In genomic region chr11:16992846-16993245, GRCh38 we compare ENCODE assay signal across 20 cellular contexts. TPM values are rescaled to one million over a fixed set of nuclear protein-coding genes. Genes with fewer than 3 reads are reported as not detected.
DNase-seq lines count a peak whose midpoint lies in the region; ATAC-seq and TF ChIP-seq lines count a peak whose summit lies in the region.
"Had no signal": no experiment of that assay in that cellular context is flagged by ENCODE, and none has a peak within 500 bp of the region (broad histone marks: within the 10 kb centered on the region; RNA-seq: fewer than 3 reads in every experiment).

No MANE protein-coding gene starts in this region.

- no peak overlapping the region for H3K9ac ChIP-seq in parathyroid adenoma
- H3K9ac ChIP-seq: BLaER1 had no signal

- no peak for TF ChIP-seq CTCF in right atrium auricular region (IDR thresholded peaks at IDR 0.05)
- no peak for TF ChIP-seq CTCF in left lung (IDR thresholded peaks at IDR 0.05)
- no peak for TF ChIP-seq CTCF in parathyroid adenoma (IDR thresholded peaks at IDR 0.05)
- no peak for TF ChIP-seq CTCF in right lobe of liver (IDR thresholded peaks at IDR 0.05)

- no peak overlapping the region for H3K4me2 ChIP-seq in parathyroid adenoma (ENCODE audit: low read length)
- H3K4me2 ChIP-seq: BLaER1 had no signal

- H3K27me3 ChIP-seq in right cardiac atrium (ENCODE audit: control insufficient read depth, insufficient read depth) (no peaks in the 10 kb centered on the region), right atrium auricular region (no peaks in the 10 kb centered on the region), left lung (no peaks in the 10 kb centered on the region), parathyroid adenoma (ENCODE audit: control insufficient read depth, insufficient read depth, low read length) (no peaks in the 10 kb centered on the region), right lobe of liver (no peaks in the 10 kb centered on the region)
- H3K27me3 ChIP-seq: BLaER1, SJCRH30 had no signal

- WGBS in right cardiac atrium = 70% methylated on average over 3 of the region's 3 CpGs
- whole genome bisulfite sequencing in right lobe of liver (ENCODE audit: insufficient coverage, low coverage, low lambda C conversion rate, missing lambda C conversion rate) = 43% methylated on average over 3 of the region's 3 CpGs

- H3K4me3 ChIP-seq in right cardiac atrium (ENCODE audit: low read length) (no peak overlapping the region), right atrium auricular region (no peak overlapping the region), left lung (no peak overlapping the region), parathyroid adenoma (ENCODE audit: low read depth, low read length) (no peak overlapping the region), right lobe of liver (no peak overlapping the region)
- H3K4me3 ChIP-seq: BLaER1, K562, SJCRH30 had no signal

- H2AFZ ChIP-seq in parathyroid adenoma = no peak overlapping the region

- DNase-seq in right cardiac atrium (peak in 2 of 3 donors; percentile 28 to 62), right atrium auricular region (ENCODE audit: low spot score) (no peak), left lung (no peak), right lobe of liver (no peak), erythroblast (lab: John Stamatoyannopoulos, UW) (no peak)
- no peak for DNase-seq in stimulated activated naive CD4-positive, alpha-beta T cell treated with Interleukin-2 at 50 U/mL for 16 hours (lab: John Stamatoyannopoulos, UW)
- DNase-seq: CD4-positive, CD25-positive, alpha-beta regulatory T cell; Kasumi-1; NCI-H1092 treated with DMSO at 0.1 percent for 48 hours; NCI-H1436; NCI-H187; NCI-H2081 treated with DMSO at 0.1 percent for 48 hours; NCI-H2171; NCI-H524; NCI-H774; SJCRH30 had no signal

- H3K36me3 ChIP-seq in right atrium auricular region (no peaks in the 10 kb centered on the region), left lung (no peaks in the 10 kb centered on the region), parathyroid adenoma (ENCODE audit: control insufficient read depth, insufficient read depth, low read length) (no peaks in the 10 kb centered on the region), right lobe of liver (no peaks in the 10 kb centered on the region)
- H3K36me3 ChIP-seq: BLaER1, SJCRH30 had no signal

- intact Hi-C loops in right cardiac atrium (cut with DNase I) (no loop called here), left lung (cut with DNase I) (no loop called here), right lobe of liver (cut with DNase I) (no loop called here)

- peaks cover 14% of the 10 kb centered on the region for H3K79me2 ChIP-seq in parathyroid adenoma

- H3K9me3 ChIP-seq in right cardiac atrium (ENCODE audit: control insufficient read depth, low read length) (no peaks in the 10 kb centered on the region), right atrium auricular region (no peaks in the 10 kb centered on the region), left lung (no peaks in the 10 kb centered on the region), parathyroid adenoma (ENCODE audit: control insufficient read depth, low read length) (no peaks in the 10 kb centered on the region), right lobe of liver (no peaks in the 10 kb centered on the region)
- H3K9me3 ChIP-seq: BLaER1, SJCRH30 had no signal

- H3K4me1 ChIP-seq in right cardiac atrium (ENCODE audit: control insufficient read depth, insufficient read depth, low read length) (peaks cover 14% of the 10 kb centered on the region), right atrium auricular region (peaks cover 0 to 26% of the 10 kb centered on the region in 2 donors), left lung (no peaks in the 10 kb centered on the region), parathyroid adenoma (peaks cover 35% of the 10 kb centered on the region), right lobe of liver (peaks cover 0 to 57% (median 26%) of the 10 kb centered on the region in 4 donors)
- H3K4me1 ChIP-seq: BLaER1 had no signal

- H3K27ac ChIP-seq in right cardiac atrium (ENCODE audit: low read length) = peak overlapping the region; percentile 48
- peak overlapping the region in 1 of 2 donors; percentile 58 for H3K27ac ChIP-seq in right atrium auricular region
- peak overlapping the region in 1 of 2 donors; percentile 46 for H3K27ac ChIP-seq in left lung
- H3K27ac ChIP-seq in parathyroid adenoma = peak overlapping the region; percentile 87
- H3K27ac ChIP-seq in right lobe of liver = peak overlapping the region in 1 of 3 donors; percentile 72
- H3K27ac ChIP-seq: BLaER1, SJCRH30 had no signal

- ATAC-seq in right cardiac atrium (peak; percentile 44 to 64), left lung (peak; percentile 13), right lobe of liver (no peak), HG03095 (IDR thresholded peaks at IDR 0.05; ENCODE audit: unreplicated experiment) (no peak)
- ATAC-seq: K562 had no signal

- TF ChIP-seq POLR2A in right lobe of liver (IDR thresholded peaks at IDR 0.05) (no peak), erythroblast (IDR thresholded peaks at IDR 0.05; ENCODE audit: low read length) (no peak)

RNA-seq across cellular contexts. Expression of gene PLEKHA7, which starts 21.4 kb away (rescaled TPM):
- total RNA-seq in right cardiac atrium (10 to 100 TPM; 30.3 to 44.6 (median 35.5) TPM), right atrium auricular region (10 to 100 TPM; 18.8 to 24.6 TPM), left lung (10 to 100 TPM; 28.6 to 29.0 TPM), right lobe of liver (10 to 100 TPM; 12.7 to 26.7 (median 21.5) TPM)
- polyA plus RNA-seq in right cardiac atrium = 16.2 TPM
- total RNA-seq: SJCRH30 had no signal

Comparison
In these comparisons a context has a peak if more than half of its experiments do, and no peak if none do; other contexts are left out.
1. DNase-seq: peak in right cardiac atrium (2 of 3); none in right atrium auricular region (single experiment), left lung (0 of 2), right lobe of liver (0 of 3), erythroblast (0 of 2) and stimulated activated naive CD4-positive, alpha-beta T cell treated with Interleukin-2 at 50 U/mL for 16 hours (single experiment).
2. ATAC-seq: peak in right cardiac atrium (2 of 2) and left lung (single experiment); none in right lobe of liver (0 of 4) and HG03095 (single experiment).